ENCODE assay signal across 10 cellular contexts in genomic region chr20:44208165-44208564, GRCh38. TPM values are rescaled to one million over a fixed set of nuclear protein-coding genes. Genes with fewer than 3 reads are reported as not detected.
A peak's percentile ranks its signal among the peaks of the same experiment; 100 is the strongest.
DNase-seq lines count a peak whose midpoint lies in the region; ATAC-seq, FAIRE-seq and TF ChIP-seq lines count a peak whose summit lies in the region.
"Had no signal": no experiment of that assay in that cellular context is flagged by ENCODE, and none has a peak within 500 bp of the region (broad histone marks: within the 10 kb centered on the region; RNA-seq: fewer than 3 reads in every experiment).

No MANE protein-coding gene starts in this region.

- CTCF ChIA-PET in PC-9 (lab: Charles Lee) = interaction anchor here (0.6 kb wide), 1 partner anchor 1672 kb away, joined by 8 read pairs; no protein-coding TSS in a partner anchor

- H3K9me2 ChIP-seq in PC-9 (ENCODE audit: insufficient read depth) = no peaks in the 10 kb centered on the region

- peaks cover 48% of the 10 kb centered on the region for H3K4me1 Mint-ChIP-seq in T-helper 1 cell treated with Interleukin-12 subunit alpha and Interleukin-12 subunit beta and Interleukin-4 antibody, amounts not matched to agents 30 μg/mL and 1 μg/mL, for 36 hours (ENCODE audit: low read depth)

- H3K4me1 ChIP-seq in PC-9 (replicated peaks; ENCODE audit: insufficient read depth) (peaks cover 66% of the 10 kb centered on the region), small intestine (ENCODE audit: control insufficient read depth in 2 of 2, insufficient read depth in 1 of 2, low read depth in 1 of 2, low read length in 1 of 2) (peaks cover 0 to 6% of the 10 kb centered on the region in 2 donors), Peyer's patch (peaks cover 0 to 53% (median 0%) of the 10 kb centered on the region in 4 donors)

- no peak for FAIRE-seq in small intestine (lab: Jason Lieb, UNC)

- TF ChIP-seq CTCF in PC-9 (conservative IDR thresholded peaks at IDR 0.05) (no peak), fibroblast of pulmonary artery (IDR thresholded peaks at IDR 0.05; ENCODE audit: low read length, missing control alignments) (no peak), Peyer's patch (IDR thresholded peaks at IDR 0.05) (no peak)

- peak overlapping the region; percentile 99 for H3K4me3 Mint-ChIP-seq in T-helper 1 cell treated with Interleukin-12 subunit alpha and Interleukin-12 subunit beta and Interleukin-4 antibody, amounts not matched to agents 30 μg/mL and 1 μg/mL, for 36 hours

- H3K36me3 ChIP-seq in PC-9 (ENCODE audit: low read depth) (peaks cover 25% of the 10 kb centered on the region), small intestine (ENCODE audit: control insufficient read depth in 2 of 2, insufficient read depth in 2 of 2, low read length in 2 of 2) (peaks cover 0 to 5% of the 10 kb centered on the region in 2 donors), Peyer's patch (peaks cover 0 to 25% (median 0%) of the 10 kb centered on the region in 3 donors)

- DNase-seq in T-helper 1 cell (no peak), PC-9 (no peak), fibroblast of pulmonary artery (ENCODE audit: low read depth) (no peak), small intestine (peak; percentile 59), Peyer's patch (no peak), posterior vena cava (ENCODE audit: low spot score) (no peak)
- DNase-seq: NCI-H1092 treated with DMSO at 0.1 percent for 48 hours had no signal

- H3K27me3 ChIP-seq in PC-9 (ENCODE audit: insufficient read depth, low read depth) = no peaks in the 10 kb centered on the region
- no peaks in the 10 kb centered on the region for H3K27me3 ChIP-seq in small intestine (ENCODE audit: control insufficient read depth in 2 of 2, insufficient read depth in 2 of 2, low read length in 2 of 2)
- H3K27me3 ChIP-seq in Peyer's patch = no peaks in the 10 kb centered on the region

- no peak overlapping the region for H3K27ac Mint-ChIP-seq in T-helper 1 cell treated with Interleukin-12 subunit alpha and Interleukin-12 subunit beta and Interleukin-4 antibody, amounts not matched to agents 30 μg/mL and 1 μg/mL, for 36 hours

- H3K9me3 ChIP-seq in PC-9 (ENCODE audit: insufficient read depth, low read depth) (no peaks in the 10 kb centered on the region), small intestine (ENCODE audit: control insufficient read depth, low read depth) (no peaks in the 10 kb centered on the region), Peyer's patch (no peaks in the 10 kb centered on the region)

- H3K4me2 ChIP-seq in PC-9 = peak overlapping the region; percentile 98

- peak overlapping the region; percentile 89 for H3K27ac ChIP-seq in PC-9
- H3K27ac ChIP-seq in small intestine (ENCODE audit: low read depth in 1 of 2, low read length in 1 of 2) = no peak overlapping the region
- peak overlapping the region in 2 of 4 donors; percentile 96 to 99 for H3K27ac ChIP-seq in Peyer's patch

- H4K20me1 ChIP-seq in PC-9 (ENCODE audit: insufficient read depth) = peaks cover 10% of the 10 kb centered on the region

- no peaks in the 10 kb centered on the region for H3K27me3 Mint-ChIP-seq in T-helper 1 cell treated with Interleukin-12 subunit alpha and Interleukin-12 subunit beta and Interleukin-4 antibody, amounts not matched to agents 30 μg/mL and 1 μg/mL, for 36 hours (ENCODE audit: low read depth)

- peaks cover 21% of the 10 kb centered on the region for H3K36me3 Mint-ChIP-seq in T-helper 1 cell treated with Interleukin-12 subunit alpha and Interleukin-12 subunit beta and Interleukin-4 antibody, amounts not matched to agents 30 μg/mL and 1 μg/mL, for 36 hours (ENCODE audit: low read depth)

- no peak for ATAC-seq in HG03280 (IDR thresholded peaks at IDR 0.05; ENCODE audit: unreplicated experiment)

- H3F3A ChIP-seq in PC-9 (ENCODE audit: insufficient read depth, low read depth) = peaks cover 64% of the 10 kb centered on the region; the same call in 1 of the 2 replicates

- no TSS peak for BruUV-seq in PC-9 (replicated peaks; lab: Mats Ljungman, UMichigan)

- 9 to 43% (median 32%) methylated on average over 7 of the region's 7 CpGs for WGBS in small intestine, 3 donors

- POLR2A ChIA-PET in PC-9 (lab: Charles Lee; ENCODE audit: unreplicated experiment) = interaction anchor here (0.6 to 0.7 kb wide), 4 partner anchors 20 to 751 kb away, joined by 3 to 9 read pairs (median 3); partner anchors contain the start of gene SRSF6

- intact Hi-C loops in PC-9 (cut with micrococcal nuclease; ENCODE audit: unreplicated experiment) (no loop called here), posterior vena cava (cut with DNase I) (no loop called here)

- no peaks in the 10 kb centered on the region for H3K9me3 Mint-ChIP-seq in T-helper 1 cell treated with Interleukin-12 subunit alpha and Interleukin-12 subunit beta and Interleukin-4 antibody, amounts not matched to agents 30 μg/mL and 1 μg/mL, for 36 hours

- peak overlapping the region; percentile 98 for H3K4me3 ChIP-seq in PC-9
- H3K4me3 ChIP-seq in fibroblast of pulmonary artery (replicated peaks; ENCODE audit: low read depth, low read length) = peak overlapping the region; percentile 95
- peak overlapping the region in 1 of 2 donors; percentile 72 for H3K4me3 ChIP-seq in small intestine (ENCODE audit: low read depth in 1 of 2, low read length in 2 of 2)
- H3K4me3 ChIP-seq in Peyer's patch = peak overlapping the region in 2 of 4 donors; percentile 78 to 92

- H3K79me2 ChIP-seq in PC-9 (ENCODE audit: low read depth) = peaks cover 86% of the 10 kb centered on the region

- no peak overlapping the region for H2AFZ ChIP-seq in PC-9

- TF ChIP-seq POLR2A in Peyer's patch (IDR thresholded peaks at IDR 0.05) = no peak

RNA-seq across cellular contexts. Expression of gene OSER1, which starts 2.4 kb away (rescaled TPM):
- total RNA-seq in PC-9 (2021) = 113 and 136 TPM in 2 replicates
- 10 to 100 TPM; 24.0 to 57.8 (median 54.6) TPM for polyA plus RNA-seq in small intestine
- total RNA-seq in Peyer's patch = 10 to 100 TPM; 37.6 to 55.3 (median 38.2) TPM
- 10 to 100 TPM; 24.3 to 27.3 TPM for total RNA-seq in posterior vena cava

RNA-seq across cellular contexts. Expression of gene JPH2, which starts 21.2 kb away (rescaled TPM):
- total RNA-seq in PC-9 (2021) (41.1 and 58.8 TPM in 2 replicates), Peyer's patch (1 to 10 TPM; 1.2 to 8.0 (median 4.2) TPM), posterior vena cava (100 to 1,000 TPM; 121 to 130 TPM)
- polyA plus RNA-seq in small intestine = 1 to 10 TPM in 1 of 3 donors, under 1 TPM in 2; 0.22 to 3.6 (median 0.81) TPM

RNA-seq across cellular contexts. Expression of gene GDAP1L1, which starts 38.9 kb away (rescaled TPM):
- total RNA-seq in PC-9 (2021) = not detected in 2 replicates
- 1 to 10 TPM in 1 of 3 donors, under 1 TPM in 1, not detected in 1; 0.54 to 1.1 TPM for polyA plus RNA-seq in small intestine
- 1 to 10 TPM in 2 of 4 donors, not detected in 2; 1.2 to 2.3 TPM for total RNA-seq in Peyer's patch
- not detected for total RNA-seq in posterior vena cava
- total RNA-seq: A172 had no signal
